Comparison of ENCODE assay signal across 9 cellular contexts in genomic region chr1:221961532-221962292, GRCh38.
DNase-seq lines count a peak whose midpoint lies in the region; ATAC-seq, FAIRE-seq and TF ChIP-seq lines count a peak whose summit lies in the region.
"Had no signal": no experiment of that assay in that cellular context is flagged by ENCODE, and none has a peak within 500 bp of the region (broad histone marks: within the 10 kb centered on the region; RNA-seq: fewer than 3 reads in every experiment).

No MANE protein-coding gene starts in this region.

- no peak overlapping the region; the same call in 1 of the 2 replicates for H3K4me2 ChIP-seq in K562 (ENCODE audit: insufficient read depth, low read length)

- no peaks in the 10 kb centered on the region for H4K20me1 ChIP-seq in K562 (replicated peaks; ENCODE audit: control insufficient read depth, insufficient read depth, low read length)

- BruUV-seq in K562 (replicated peaks; lab: Mats Ljungman, UMichigan): no TSS peak

- TF ChIP-seq RAD21 in K562 (CRISPR knock-in tag; conservative IDR thresholded peaks at IDR 0.05 in 1 of 2, IDR thresholded peaks at IDR 0.05 in 1 of 2): peak; percentile 8 to 29; a peak in 3 of 4 replicates

- H3K27me3 ChIP-seq in SJCRH30 (no peaks in the 10 kb centered on the region), K562 (ENCODE audit: control insufficient read depth in 2 of 2, insufficient read depth in 2 of 2, low read length in 2 of 2) (no peaks in the 10 kb centered on the region), heart left ventricle (no peaks in the 10 kb centered on the region)
- H3K27me3 ChIP-seq: cardiac muscle cell had no signal

- H3K36me3 ChIP-seq in SJCRH30 (no peaks in the 10 kb centered on the region), K562 (ENCODE audit: control insufficient read depth, insufficient read depth, low read length) (no peaks in the 10 kb centered on the region), heart left ventricle (no peaks in the 10 kb centered on the region)
- H3K36me3 ChIP-seq: cardiac muscle cell had no signal

- H3K4me1 ChIP-seq in SJCRH30 (peaks cover 22% of the 10 kb centered on the region), K562 (replicated peaks in 1 of 2; ENCODE audit: control insufficient read depth in 2 of 2, insufficient read depth in 2 of 2, low read length in 2 of 2) (peaks cover 5 to 12% of the 10 kb centered on the region in 2 experiments; a peak in 4 of 5 replicates), heart left ventricle (peaks cover 0 to 12% (median 0%) of the 10 kb centered on the region in 12 donors)

- POLR2A ChIA-PET in K562 (lab: Yijun Ruan, JAX): interaction anchor here (1.0 kb wide), 1 partner anchor 10 kb away, joined by 4 read pairs; no protein-coding TSS in a partner anchor

- peak overlapping the region in 1 of 2 experiments; percentile 27; a peak in 2 of 4 replicates for H3K9ac ChIP-seq in K562 (ENCODE audit: insufficient read depth in 1 of 2, low read depth in 2 of 2, low read length in 2 of 2)

- H3K79me2 ChIP-seq in K562 (ENCODE audit: control insufficient read depth, insufficient read depth, low read length): no peaks in the 10 kb centered on the region

- FAIRE-seq in K562 (lab: Jason Lieb, UNC): peak; percentile 69

- no peak for DNase-seq in activated CD4-positive, CD25-positive, alpha-beta regulatory T cell treated with anti-CD3 and anti-CD28 coated beads, Interleukin-2, amount 50 U/mL, for 72 hours
- DNase-seq in SJCRH30 (peak; percentile 47 to 64), K562 (ENCODE audit: extremely low read depth in 1 of 4, low spot score in 3 of 4) (peak; percentile 26 to 70 (median 34)), heart left ventricle (no peak), NCI-H524 treated with DMSO at 0.1 percent for 48 hours (lab: John Stamatoyannopoulos, UW) (no peak)
- DNase-seq in stimulated activated CD4-positive, alpha-beta T cell treated with anti-CD3 and anti-CD28 coated beads, Interleukin-15, amount 100 ng/mL, for 24 hours: peak; percentile 59

- intact Hi-C loops in K562 (cut with micrococcal nuclease) (no loop called here), heart left ventricle (cut with DNase I) (no loop called here)

- TF ChIP-seq EP300 in K562 (IDR thresholded peaks at IDR 0.05; ENCODE audit: low read length): no peak; the same call in 1 of the 2 replicates

- H3K4me3 ChIP-seq in SJCRH30 (no peak overlapping the region), K562 (no peak overlapping the region), heart left ventricle (no peak overlapping the region)
- H3K4me3 ChIP-seq: cardiac muscle cell had no signal

- peak; percentile 97 to 98 for ATAC-seq in activated CD4-positive, CD25-positive, alpha-beta regulatory T cell treated with anti-CD3 and anti-CD28 coated beads, Interleukin-2, amount 50 U/mL, for 24 hours
- ATAC-seq in HG03097 (IDR thresholded peaks at IDR 0.05; ENCODE audit: low FRiP score, unreplicated experiment) (peak; percentile 87), K562 (peak; percentile 83), heart left ventricle (no peak)

- no peak for TF ChIP-seq CTCF in K562 (IDR thresholded peaks at IDR 0.05 in 2 of 3, conservative IDR thresholded peaks at IDR 0.05 in 1 of 3; ENCODE audit: insufficient read depth in 2 of 3, low read depth in 1 of 3, low read length in 3 of 3)
- no peak for TF ChIP-seq CTCF in heart left ventricle (IDR thresholded peaks at IDR 0.05)

- H3K9me1 ChIP-seq in K562 (ENCODE audit: control insufficient read depth, insufficient read depth, low read length): no peaks in the 10 kb centered on the region

- 9% methylated on average over 5 of the region's 5 CpGs for WGBS in K562 (ENCODE audit: insufficient coverage, low coverage, missing lambda C conversion rate)
- WGBS in heart left ventricle, 4 donors: 66 to 80% (median 75%) methylated on average over 5 of the region's 5 CpGs

- TF ChIP-seq POLR2A in K562 (conservative IDR thresholded peaks at IDR 0.05) (no peak), heart left ventricle (IDR thresholded peaks at IDR 0.05) (no peak)

- in situ Hi-C loops in K562 (cut with MboI): no loop called here

- H3K27ac ChIP-seq in SJCRH30: peak overlapping the region; percentile 5; the same call in 1 of the 2 replicates
- peak overlapping the region; percentile 59 for H3K27ac ChIP-seq in K562 (ENCODE audit: extremely low read depth, low read depth, low read length)
- H3K27ac ChIP-seq in heart left ventricle: no peak overlapping the region
- H3K27ac ChIP-seq: cardiac muscle cell had no signal

- H3K9me3 ChIP-seq in SJCRH30 (replicated peaks): no peaks in the 10 kb centered on the region
- H3K9me3 ChIP-seq in K562 (replicated peaks; ENCODE audit: control insufficient read depth, insufficient read depth, low read depth, low read length): no peaks in the 10 kb centered on the region
- peaks cover 0 to 6% (median 0%) of the 10 kb centered on the region in 12 donors for H3K9me3 ChIP-seq in heart left ventricle

- peak overlapping the region; percentile 75 for H2AFZ ChIP-seq in K562 (ENCODE audit: low read depth, low read length)

- CTCF ChIA-PET in K562 (lab: Yijun Ruan, JAX; ENCODE audit: low intra/inter-chr PET ratio): no interaction called here

TF ChIP-seq in K562, 482 proteins besides CTCF, POLR2A, EP300 and RAD21 (continues in another document):
- TF ChIP-seq NR2C1 (IDR thresholded peaks at IDR 0.05) (0 out of 2 replicates have a peak, but pooled peaks have one; percentile 15), NR2C1 (tag; IDR thresholded peaks at IDR 0.05) (no peak; the same call in 1 of the 2 replicates), PRDM10 (IDR thresholded peaks at IDR 0.05; ENCODE audit: partially characterized antibody) (no peak), EP400 (IDR thresholded peaks at IDR 0.05) (no peak), ZSCAN32 (CRISPR knock-in tag; IDR thresholded peaks at IDR 0.05) (0 out of 2 replicates have a peak, but pooled peaks have one; percentile 12), FOXK2 (conservative IDR thresholded peaks at IDR 0.05 in 1 of 2, IDR thresholded peaks at IDR 0.05 in 1 of 2; ENCODE audit: low read depth in 2 of 2) (no peak), DPF2 (IDR thresholded peaks at IDR 0.05) (peak; percentile 60), ZNF212 (CRISPR knock-in tag; IDR thresholded peaks at IDR 0.05) (peak; percentile 17; the same call in 1 of the 2 replicates), RBBP5 (IDR thresholded peaks at IDR 0.05; ENCODE audit: borderline replicate concordance, insufficient read depth, low read length, poor library complexity, severe bottlenecking) (no peak), KAT2B (IDR thresholded peaks at IDR 0.05; ENCODE audit: low read depth, low read length) (no peak), MBD1 (CRISPR knock-in tag; IDR thresholded peaks at IDR 0.05) (no peak), JUND (IDR thresholded peaks at IDR 0.05; ENCODE audit: borderline replicate concordance, low read depth, low read length) (peak; percentile 92), JUND (tag; IDR thresholded peaks at IDR 0.05; ENCODE audit: borderline replicate concordance, low read depth, low read length) (peak; percentile 92; the same call in 2 of the 3 replicates), ETS1 (conservative IDR thresholded peaks at IDR 0.05; ENCODE audit: control insufficient read depth, low read depth, low read length) (no peak), CEBPB (tag; IDR thresholded peaks at IDR 0.05) (peak; percentile 58)

Comparison
In these comparisons a context has a peak if more than half of its experiments do, and no peak if none do; other contexts are left out.
1. ATAC-seq: peak in activated CD4-positive, CD25-positive, alpha-beta regulatory T cell treated with anti-CD3 and anti-CD28 coated beads, Interleukin-2, amount 50 U/mL, for 24 hours (2 of 2), HG03097 (single experiment) and K562 (single experiment); none in heart left ventricle (0 of 4).
2. DNase-seq: peak in SJCRH30 (2 of 2), K562 (4 of 4) and stimulated activated CD4-positive, alpha-beta T cell treated with anti-CD3 and anti-CD28 coated beads, Interleukin-15, amount 100 ng/mL, for 24 hours (single experiment); none in activated CD4-positive, CD25-positive, alpha-beta regulatory T cell treated with anti-CD3 and anti-CD28 coated beads, Interleukin-2, amount 50 U/mL, for 72 hours (single experiment), heart left ventricle (0 of 5) and NCI-H524 treated with DMSO at 0.1 percent for 48 hours (single experiment).
3. H3K27ac ChIP-seq: peak in SJCRH30 (single experiment) and K562 (single experiment); none in heart left ventricle (0 of 12).